Comparison of ENCODE assay signal across 10 cellular contexts in the genomic region with DNA sequence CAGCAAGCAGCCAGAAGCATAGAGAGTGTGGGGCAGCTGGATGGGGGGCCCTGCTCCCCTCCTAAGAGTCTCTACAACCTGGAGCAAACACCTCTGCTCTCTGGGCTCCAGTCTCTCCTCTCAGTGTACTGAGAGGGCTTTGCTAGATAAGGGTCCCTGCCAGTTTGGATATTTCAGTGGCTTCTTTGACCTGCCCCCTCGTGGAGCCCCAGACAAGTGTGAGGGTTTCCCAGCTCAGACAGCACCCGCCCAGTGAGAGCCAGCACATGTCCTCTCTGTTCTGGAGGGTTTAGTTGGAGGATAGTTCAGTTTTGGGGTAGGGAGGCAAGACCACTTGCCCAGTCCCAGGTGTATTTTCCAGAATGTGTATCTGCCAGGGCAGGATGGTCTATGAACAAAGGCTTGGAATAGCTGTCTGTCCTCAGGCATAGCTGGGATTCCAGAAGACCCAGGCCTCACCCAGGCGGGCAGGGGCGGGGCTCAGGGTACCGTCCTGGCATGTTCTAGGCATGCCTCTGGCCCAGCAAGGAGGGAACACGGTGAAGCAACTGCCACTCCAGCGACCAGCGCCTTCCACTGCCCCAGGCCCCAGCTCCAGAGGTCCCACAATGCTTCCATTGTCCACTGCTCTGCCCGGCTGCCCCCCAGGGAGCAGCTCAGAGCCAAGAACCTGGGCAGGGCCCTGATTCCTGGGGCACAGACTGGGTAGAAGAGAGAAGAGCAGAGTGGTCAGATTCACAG. TPM values are rescaled to one million over a fixed set of nuclear protein-coding genes. Genes with fewer than 3 reads are reported as not detected.
A peak's percentile ranks its signal among the peaks of the same experiment; 100 is the strongest.
DNase-seq lines count a peak whose midpoint lies in the region; ATAC-seq and TF ChIP-seq lines count a peak whose summit lies in the region.
"Had no signal": no experiment of that assay in that cellular context is flagged by ENCODE, and none has a peak within 500 bp of the region (broad histone marks: within the 10 kb centered on the region; RNA-seq: fewer than 3 reads in every experiment).

No MANE protein-coding gene starts in this region.

- TF ChIP-seq POLR2A in IMR-90 (IDR thresholded peaks at IDR 0.05; ENCODE audit: low read depth, low read length) (no peak), testis (IDR thresholded peaks at IDR 0.05) (no peak)

- H2AK5ac ChIP-seq in IMR-90 (ENCODE audit: low read depth, low read length), result peak overlapping the region; percentile 71

- H3K36me3 Mint-ChIP-seq in MCF 10A (ENCODE audit: insufficient read depth, unreplicated experiment), result peaks cover 5% of the 10 kb centered on the region

- H2AK9ac ChIP-seq in IMR-90 (replicated peaks; ENCODE audit: low read depth, low read length, poor library complexity), result peak overlapping the region; percentile 92

- no peak overlapping the region for H3K4me2 ChIP-seq in IMR-90 (ENCODE audit: low read depth, low read length)

- H3K4me1 ChIP-seq in IMR-90 (ENCODE audit: control insufficient read depth, insufficient read depth, low read length) (peaks cover 16% of the 10 kb centered on the region), lower lobe of right lung (peaks cover 49% of the 10 kb centered on the region), testis (peaks cover 18% of the 10 kb centered on the region)

- H4K8ac ChIP-seq in IMR-90 (ENCODE audit: low read depth in 2 of 2, low read length in 2 of 2), result peak overlapping the region in 1 of 2 experiments; percentile 80; a peak in 1 of 4 replicates

- H2BK120ac ChIP-seq in IMR-90 (ENCODE audit: low read depth, low read length), result peak overlapping the region; percentile 61

- H3K9me1 ChIP-seq in IMR-90 (ENCODE audit: insufficient read depth, low read length), result no peaks in the 10 kb centered on the region

- ATAC-seq in IMR-90 (ENCODE audit: low read depth) (no peak; the same call in none of the 2 replicates), lower lobe of right lung (peak; percentile 55 to 69)

- H3K27me3 Mint-ChIP-seq in MCF 10A (ENCODE audit: insufficient read depth, unreplicated experiment), result no peaks in the 10 kb centered on the region
- H3K27me3 Mint-ChIP-seq: stimulated activated naive CD8-positive, alpha-beta T cell treated with anti-CD3 and anti-CD28 coated beads, Interleukin-15, Interleukin-2, amounts not matched to agents 100 ng/mL and 50 ng/mL, for 24 hours had no signal

- H3K9me3 Mint-ChIP-seq in MCF 10A (ENCODE audit: unreplicated experiment), result no peaks in the 10 kb centered on the region
- H3K9me3 Mint-ChIP-seq: stimulated activated naive CD8-positive, alpha-beta T cell treated with anti-CD3 and anti-CD28 coated beads, Interleukin-15, Interleukin-2, amounts not matched to agents 100 ng/mL and 50 ng/mL, for 24 hours had no signal

- peak overlapping the region; percentile 35 for H4K5ac ChIP-seq in IMR-90 (ENCODE audit: low read depth, low read length)

- H3K27ac ChIP-seq in IMR-90 (ENCODE audit: insufficient read depth, low read length) (no peak overlapping the region), lower lobe of right lung (no peak overlapping the region), testis (no peak overlapping the region), WERI-Rb-1 (no peak overlapping the region)

- in situ Hi-C loops in IMR-90 (cut with MboI; ENCODE audit: low sequenced_read_pairs), result no loop called here

- peak overlapping the region; percentile 98 for H3K27ac Mint-ChIP-seq in MCF 10A (ENCODE audit: low read depth, unreplicated experiment)
- H3K27ac Mint-ChIP-seq: stimulated activated naive CD8-positive, alpha-beta T cell treated with anti-CD3 and anti-CD28 coated beads, Interleukin-15, Interleukin-2, amounts not matched to agents 100 ng/mL and 50 ng/mL, for 24 hours had no signal

- peak overlapping the region; percentile 70 for H3K4ac ChIP-seq in IMR-90 (ENCODE audit: low read depth, low read length)

- DNase-seq in IMR-90 (no peak), MCF 10A (ENCODE audit: unreplicated experiment) (peak; percentile 76), lower lobe of right lung (peak; percentile 71), testis (peak; percentile 67), GM19238 (ENCODE audit: insufficient read length, low spot score) (no peak), WERI-Rb-1 (no peak), NCI-H69 (lab: John Stamatoyannopoulos, UW) (no peak)
- DNase-seq: foreskin fibroblast, SIG-M5 had no signal

- H3K18ac ChIP-seq in IMR-90 (ENCODE audit: low read depth, low read length), result no peak overlapping the region; the same call in 1 of the 2 replicates

- H4K20me1 ChIP-seq in IMR-90 (ENCODE audit: insufficient read depth, low read length), result no peaks in the 10 kb centered on the region

- CTCF ChIA-PET in IMR-90 (lab: Yijun Ruan, JAX) (interaction anchor here (0.6 to 1.3 kb wide), 2 partner anchors 11 to 33 kb away, joined by 3 to 4 read pairs; no protein-coding TSS in a partner anchor), MCF 10A (lab: Yijun Ruan, JAX) (interaction anchor here (0.5 to 5.2 kb wide), 11 partner anchors 10 to 442 kb away, joined by 3 to 56 read pairs (median 6); no protein-coding TSS in a partner anchor)

- H2BK20ac ChIP-seq in IMR-90 (ENCODE audit: low read depth, low read length), result no peak overlapping the region

- H3K36me3 ChIP-seq in IMR-90 (ENCODE audit: control insufficient read depth, insufficient read depth, low read length), result no peaks in the 10 kb centered on the region
- H3K36me3 ChIP-seq in lower lobe of right lung, result no peaks in the 10 kb centered on the region
- no peaks in the 10 kb centered on the region for H3K36me3 ChIP-seq in testis (ENCODE audit: low read depth, missing control alignments)
- H3K36me3 ChIP-seq in WERI-Rb-1, result no peaks in the 10 kb centered on the region

- WGBS in IMR-90 (ENCODE audit: extremely low coverage in 2 of 2, insufficient read length in 1 of 2), 2 experiments, result 67% methylated on average over 3 of the region's 9 CpGs; no CpG with 5 or more reads in 1 of the 2 experiments
- 81 to 83% methylated on average over 4 to 9 of the region's 9 CpGs for WGBS in testis, 2 donors

- H3K27me3 ChIP-seq in IMR-90 (ENCODE audit: control insufficient read depth, insufficient read depth, low read length), result no peaks in the 10 kb centered on the region
- no peaks in the 10 kb centered on the region for H3K27me3 ChIP-seq in lower lobe of right lung (ENCODE audit: low read depth)
- no peaks in the 10 kb centered on the region for H3K27me3 ChIP-seq in testis
- no peaks in the 10 kb centered on the region for H3K27me3 ChIP-seq in WERI-Rb-1 (ENCODE audit: insufficient read depth, low read depth, severe bottlenecking)

- no peak overlapping the region for H3K4me3 Mint-ChIP-seq in MCF 10A (ENCODE audit: unreplicated experiment)
- H3K4me3 Mint-ChIP-seq: stimulated activated naive CD8-positive, alpha-beta T cell treated with anti-CD3 and anti-CD28 coated beads, Interleukin-15, Interleukin-2, amounts not matched to agents 100 ng/mL and 50 ng/mL, for 24 hours had no signal

- peak overlapping the region; percentile 2 for H2BK5ac ChIP-seq in IMR-90 (ENCODE audit: low read depth, low read length, poor library complexity, severe bottlenecking)

- no peaks in the 10 kb centered on the region; a peak in 1 of 4 replicates for H3K79me1 ChIP-seq in IMR-90 (ENCODE audit: low read depth in 1 of 2, low read length in 2 of 2)

- peak overlapping the region; percentile 47; the same call in 1 of the 2 replicates for H4K91ac ChIP-seq in IMR-90 (ENCODE audit: insufficient read depth, low read depth, low read length)

- H3K4me1 Mint-ChIP-seq in MCF 10A (ENCODE audit: insufficient read depth, unreplicated experiment), result peaks cover 44% of the 10 kb centered on the region

- peak overlapping the region; percentile 16 for H2AFZ ChIP-seq in IMR-90 (replicated peaks; ENCODE audit: low read length, poor library complexity)

- dilution Hi-C loops in IMR-90 (cut with HindIII; ENCODE audit: low sequenced_read_pairs, unreplicated experiment), result no loop called here

- H3K56ac ChIP-seq in IMR-90 (ENCODE audit: extremely low read depth, insufficient read depth, low read length), result no peak overlapping the region; the same call in 1 of the 2 replicates

- no peak overlapping the region for H3K9ac ChIP-seq in IMR-90 (ENCODE audit: low read depth, low read length)

- peak overlapping the region; percentile 9; the same call in 1 of the 2 replicates for H3K23ac ChIP-seq in IMR-90 (ENCODE audit: low read depth, low read length)

- no peak overlapping the region; the same call in 1 of the 2 replicates for H3K14ac ChIP-seq in IMR-90 (replicated peaks; ENCODE audit: low read depth, low read length)

- no peak overlapping the region for H3K4me3 ChIP-seq in IMR-90 (ENCODE audit: insufficient read depth, low read depth, low read length)
- no peak overlapping the region for H3K4me3 ChIP-seq in lower lobe of right lung
- H3K4me3 ChIP-seq in testis, result no peak overlapping the region
- no peak overlapping the region for H3K4me3 ChIP-seq in WERI-Rb-1 (ENCODE audit: low read depth, low read length)

- POLR2A ChIA-PET in IMR-90 (lab: Charles Lee; ENCODE audit: unreplicated experiment), result no interaction called here
- POLR2A ChIA-PET in MCF 10A (lab: Yijun Ruan, JAX), result interaction anchor here (0.9 to 8.5 kb wide), 13 partner anchors 8 to 290 kb away, joined by 3 to 189 read pairs (median 4); a partner anchor contains a TSS

- H3K9me3 ChIP-seq in IMR-90 (ENCODE audit: control insufficient read depth, insufficient read depth, low read length), result no peaks in the 10 kb centered on the region
- no peaks in the 10 kb centered on the region for H3K9me3 ChIP-seq in lower lobe of right lung
- no peaks in the 10 kb centered on the region for H3K9me3 ChIP-seq in testis
- no peaks in the 10 kb centered on the region for H3K9me3 ChIP-seq in WERI-Rb-1 (ENCODE audit: severe bottlenecking)

- TF ChIP-seq RAD21 in IMR-90 (IDR thresholded peaks at IDR 0.05; ENCODE audit: low read length), result no peak

- H2BK15ac ChIP-seq in IMR-90 (ENCODE audit: low read depth, low read length), result peak overlapping the region; percentile 21; the same call in 1 of the 3 replicates

- no TSS peak for BruUV-seq in IMR-90 (replicated peaks; lab: Mats Ljungman, UMichigan)
- TSS peak; percentile 90 for BruUV-seq in MCF 10A (replicated peaks; lab: Mats Ljungman, UMichigan)

- TF ChIP-seq CTCF in IMR-90 (conservative IDR thresholded peaks at IDR 0.05; ENCODE audit: low read depth, low read length) (no peak), MCF 10A (IDR thresholded peaks at IDR 0.05; ENCODE audit: unreplicated experiment) (no peak), lower lobe of right lung (IDR thresholded peaks at IDR 0.05) (no peak), testis (IDR thresholded peaks at IDR 0.05) (no peak), WERI-Rb-1 (IDR thresholded peaks at IDR 0.05; ENCODE audit: low read depth, low read length) (no peak)

- intact Hi-C loops in IMR-90 (cut with micrococcal nuclease), result no loop called here
- intact Hi-C loops in MCF 10A (cut with micrococcal nuclease), result no loop called here
- intact Hi-C loops in lower lobe of right lung (cut with DNase I), result no loop called here
- intact Hi-C loops in testis (cut with DNase I; ENCODE audit: low total_unique reads), result no loop called here

RNA-seq across cellular contexts. Expression of a gene that starts 7.5 kb away (rescaled TPM):
- total RNA-seq in IMR-90 (2012; rRNA removed) (12.2 and 12.4 TPM in 2 replicates), MCF 10A (2022) (164 and 165 TPM in 2 replicates), lower lobe of right lung (32.2 TPM), testis (10 to 100 TPM; 25.2 to 38.0 TPM)
- polyA plus RNA-seq in IMR-90 (2012; rRNA removed) (22.3 and 25.3 TPM in 2 replicates), testis (ENCODE audit: insufficient read depth, low read depth, low replicate concordance) (30.8 TPM)
- 13.7 and 21.3 TPM in 2 replicates for polyA plus RNA-seq in IMR-90 (2012; cell fraction: cytosol; rRNA removed)
- 20.4 and 54.3 TPM in 2 replicates for polyA plus RNA-seq in IMR-90 (2012; cell fraction: nucleus; rRNA removed; ENCODE audit: low replicate concordance)

RNA-seq across cellular contexts. Expression of a gene that starts 49.4 kb away (rescaled TPM):
- total RNA-seq in IMR-90 (2012; rRNA removed) (464 and 593 TPM in 2 replicates), MCF 10A (2022) (395 and 505 TPM in 2 replicates), lower lobe of right lung (385 TPM), testis (100 to 1,000 TPM; 185 to 316 TPM)
- polyA plus RNA-seq in IMR-90 (2012; rRNA removed) (354 and 391 TPM in 2 replicates), testis (ENCODE audit: insufficient read depth, low read depth, low replicate concordance) (295 TPM)
- 183 and 246 TPM in 2 replicates for polyA plus RNA-seq in IMR-90 (2012; cell fraction: cytosol; rRNA removed)
- 89.0 and 188 TPM in 2 replicates for polyA plus RNA-seq in IMR-90 (2012; cell fraction: nucleus; rRNA removed; ENCODE audit: low replicate concordance)

RNA-seq across cellular contexts. Expression of a gene that starts 54.5 kb away (rescaled TPM):
- 18.5 and 20.3 TPM in 2 replicates for total RNA-seq in IMR-90 (2012; rRNA removed)
- polyA plus RNA-seq in IMR-90 (2012; rRNA removed), result 31.3 and 31.5 TPM in 2 replicates
- polyA plus RNA-seq in IMR-90 (2012; cell fraction: cytosol; rRNA removed), result 27.1 and 36.8 TPM in 2 replicates
- 46.2 and 142 TPM in 2 replicates for polyA plus RNA-seq in IMR-90 (2012; cell fraction: nucleus; rRNA removed; ENCODE audit: low replicate concordance)
- 26.0 and 26.7 TPM in 2 replicates for total RNA-seq in MCF 10A (2022)
- 18.3 TPM for total RNA-seq in lower lobe of right lung
- total RNA-seq in testis, result 100 to 1,000 TPM; 117 to 138 TPM
- polyA plus RNA-seq in testis (ENCODE audit: insufficient read depth, low read depth, low replicate concordance), result 61.5 TPM

RNA-seq across cellular contexts. Expression of a gene that starts 54.8 kb away (rescaled TPM):
- 0.28 and 0.54 TPM in 2 replicates for total RNA-seq in IMR-90 (2012; rRNA removed)
- polyA plus RNA-seq in IMR-90 (2012; rRNA removed), result 0.39 and 0.50 TPM in 2 replicates
- 0.31 and 0.54 TPM in 2 replicates for polyA plus RNA-seq in IMR-90 (2012; cell fraction: cytosol; rRNA removed)
- 1.0 TPM in 2 replicates for polyA plus RNA-seq in IMR-90 (2012; cell fraction: nucleus; rRNA removed; ENCODE audit: low replicate concordance)
- total RNA-seq in MCF 10A (2022), result not detected in 2 replicates
- total RNA-seq in lower lobe of right lung, result 1.2 TPM
- 10 to 100 TPM; 50.9 to 70.9 TPM for total RNA-seq in testis
- 241 TPM for polyA plus RNA-seq in testis (ENCODE audit: insufficient read depth, low read depth, low replicate concordance)

RNA-seq across cellular contexts. Expression of a gene that starts 54.9 kb away (rescaled TPM):
- 26.0 and 68.6 TPM in 2 replicates for total RNA-seq in IMR-90 (2012; rRNA removed)
- 147 and 180 TPM in 2 replicates for polyA plus RNA-seq in IMR-90 (2012; rRNA removed)
- polyA plus RNA-seq in IMR-90 (2012; cell fraction: cytosol; rRNA removed), result 113 and 116 TPM in 2 replicates
- 36.6 and 58.9 TPM in 2 replicates for polyA plus RNA-seq in IMR-90 (2012; cell fraction: nucleus; rRNA removed; ENCODE audit: low replicate concordance)
- total RNA-seq in MCF 10A (2022), result 87.5 and 97.6 TPM in 2 replicates
- total RNA-seq in lower lobe of right lung, result 60.3 TPM
- total RNA-seq in testis, result 100 to 1,000 TPM; 107 to 137 TPM
- 88.7 TPM for polyA plus RNA-seq in testis (ENCODE audit: insufficient read depth, low read depth, low replicate concordance)

Comparison
In these comparisons a context has a peak if more than half of its experiments do, and no peak if none do; other contexts are left out.
1. DNase-seq: peak in MCF 10A (single experiment), lower lobe of right lung (single experiment) and testis (single experiment); none in IMR-90 (single experiment), GM19238 (single experiment), WERI-Rb-1 (single experiment) and NCI-H69 (single experiment).